Comparison of ENCODE assay signal across 8 cellular contexts in genomic region chr1:212665241-212666115, GRCh38. TPM values are rescaled to one million over a fixed set of nuclear protein-coding genes. Genes with fewer than 3 reads are reported as not detected.
DNase-seq lines count a peak whose midpoint lies in the region; ATAC-seq and TF ChIP-seq lines count a peak whose summit lies in the region.

No MANE protein-coding gene starts in this region.

- TF ChIP-seq CTCF in AG09319 (IDR thresholded peaks at IDR 0.05; ENCODE audit: low read depth, low read length), result peak; percentile 90
- peak; percentile 95 for TF ChIP-seq CTCF in activated CD8-positive, alpha-beta T cell treated with anti-CD3 and anti-CD28 coated beads for 36 hours (IDR thresholded peaks at IDR 0.05)

- peak overlapping the region; percentile 87 for H2BK15ac ChIP-seq in mesenchymal stem cell (ENCODE audit: low read depth, poor library complexity, severe bottlenecking)

- H2AK5ac ChIP-seq in mesenchymal stem cell (ENCODE audit: low read length, severe bottlenecking), result no peak overlapping the region

- peak overlapping the region; percentile 59 for H3K4me3 Mint-ChIP-seq in activated CD8-positive, alpha-beta T cell treated with anti-CD3 and anti-CD28 coated beads for 36 hours

- no peaks in the 10 kb centered on the region for H3K36me3 Mint-ChIP-seq in activated CD8-positive, alpha-beta T cell treated with anti-CD3 and anti-CD28 coated beads for 36 hours (ENCODE audit: low read depth)

- no peaks in the 10 kb centered on the region for H3K9me3 Mint-ChIP-seq in activated CD8-positive, alpha-beta T cell treated with anti-CD3 and anti-CD28 coated beads for 36 hours

- H2BK12ac ChIP-seq in mesenchymal stem cell (ENCODE audit: low read length in 2 of 2), result peak overlapping the region; percentile 50 to 78

- H2BK5ac ChIP-seq in mesenchymal stem cell (ENCODE audit: low read depth, low read length, poor library complexity, severe bottlenecking), result no peak overlapping the region

- intact Hi-C loops in activated CD8-positive, alpha-beta T cell treated with anti-CD3 and anti-CD28 coated beads for 36 hours (cut with micrococcal nuclease), result loop anchor here (2.0 kb wide), 1 partner anchor 117 kb away; no protein-coding TSS in a partner anchor

- no peak overlapping the region for H3K4ac ChIP-seq in mesenchymal stem cell (ENCODE audit: low read depth in 1 of 2, low read length in 2 of 2)

- H3K27ac ChIP-seq in mesenchymal stem cell (ENCODE audit: low read length, poor library complexity, severe bottlenecking), result no peak overlapping the region

- ATAC-seq in GM19023 (IDR thresholded peaks at IDR 0.05; ENCODE audit: unreplicated experiment) (peak; percentile 96), HG03354 (IDR thresholded peaks at IDR 0.05; ENCODE audit: poor library complexity, severe bottlenecking, unreplicated experiment) (peak; percentile 92)
- peak; percentile 93 for ATAC-seq in activated CD8-positive, alpha-beta T cell treated with anti-CD3 and anti-CD28 coated beads for 36 hours

- POLR2A ChIA-PET in activated CD8-positive, alpha-beta T cell treated with anti-CD3 and anti-CD28 coated beads for 36 hours (lab: Charles Lee), result interaction anchor here (0.6 to 1.3 kb wide), 7 partner anchors 9 to 126 kb away, joined by 3 to 7 read pairs (median 3); partner anchors contain the start of genes NSL1 and TATDN3

- H2BK120ac ChIP-seq in mesenchymal stem cell (ENCODE audit: low read depth, low read length), result peak overlapping the region; percentile 91

- peak overlapping the region; percentile 92 for H3K9ac ChIP-seq in mesenchymal stem cell (ENCODE audit: low read length)

- peak overlapping the region; percentile 45 for H4K8ac ChIP-seq in mesenchymal stem cell (ENCODE audit: low read length)

- H4K91ac ChIP-seq in mesenchymal stem cell (ENCODE audit: low read length), result no peak overlapping the region

- peak overlapping the region; percentile 77 to 81 for H3K4me3 ChIP-seq in mesenchymal stem cell (ENCODE audit: insufficient read depth in 1 of 2, low read depth in 1 of 2, low read length in 2 of 2)

- H3K27ac Mint-ChIP-seq in activated CD8-positive, alpha-beta T cell treated with anti-CD3 and anti-CD28 coated beads for 36 hours, result peak overlapping the region; percentile 63

- CTCF ChIA-PET in activated CD8-positive, alpha-beta T cell treated with anti-CD3 and anti-CD28 coated beads for 36 hours (lab: Charles Lee), result interaction anchor here (0.5 to 5.5 kb wide), 80 partner anchors 9 to 534 kb away, joined by 3 to 118 read pairs (median 5); partner anchors contain the start of genes ATF3, FLVCR1, NSL1 and TATDN3

- peak; percentile 51 for DNase-seq in AG09319 (ENCODE audit: extremely low read depth, low read depth)
- DNase-seq in NCI-H526 treated with DMSO at 0.1 percent for 48 hours (lab: John Stamatoyannopoulos, UW), result peak; percentile 29
- DNase-seq in activated CD8-positive, alpha-beta T cell treated with anti-CD3 and anti-CD28 coated beads for 36 hours, result peak; percentile 84
- peak; percentile 69 for DNase-seq in effector CD4-positive, alpha-beta T cell
- peak; percentile 91 for DNase-seq in mesenchymal stem cell
- DNase-seq in stimulated activated CD8-positive, alpha-beta memory T cell treated with anti-CD3 and anti-CD28 coated beads, Interleukin-12 subunit alpha, Interleukin-12 subunit beta, amount 100 ng/mL, for 1 hour (ENCODE audit: low read depth), result peak; percentile 62

- no peaks in the 10 kb centered on the region for H3K36me3 ChIP-seq in mesenchymal stem cell (ENCODE audit: control insufficient read depth in 1 of 2, insufficient read depth in 2 of 2, low read depth in 1 of 2, low read length in 2 of 2)

- no peaks in the 10 kb centered on the region for H3K27me3 ChIP-seq in mesenchymal stem cell (ENCODE audit: control insufficient read depth in 1 of 2, insufficient read depth in 1 of 2, low read length in 2 of 2)

- peak overlapping the region; percentile 93 for H3K4me2 ChIP-seq in mesenchymal stem cell (ENCODE audit: low read length, poor library complexity, severe bottlenecking)

- peak overlapping the region in 1 of 2 experiments; percentile 6 for H3K14ac ChIP-seq in mesenchymal stem cell (ENCODE audit: low read length in 2 of 2)

- H3K27me3 Mint-ChIP-seq in activated CD8-positive, alpha-beta T cell treated with anti-CD3 and anti-CD28 coated beads for 36 hours, result peaks cover 8% of the 10 kb centered on the region

- H3K4me1 ChIP-seq in mesenchymal stem cell (ENCODE audit: control insufficient read depth, insufficient read depth, low read depth, low read length), result peaks cover 11% of the 10 kb centered on the region

- peak overlapping the region; percentile 78 for H2AFZ ChIP-seq in mesenchymal stem cell (ENCODE audit: low read depth, low read length)

- H3K18ac ChIP-seq in mesenchymal stem cell (ENCODE audit: low read depth in 1 of 2, low read length in 2 of 2), result peak overlapping the region; percentile 40 to 85

- H3K4me1 Mint-ChIP-seq in activated CD8-positive, alpha-beta T cell treated with anti-CD3 and anti-CD28 coated beads for 36 hours (ENCODE audit: low read depth), result peaks cover 16% of the 10 kb centered on the region

- no peaks in the 10 kb centered on the region for H3K79me1 ChIP-seq in mesenchymal stem cell (replicated peaks; ENCODE audit: low read length, poor library complexity, severe bottlenecking)

- 1% methylated on average over 29 of the region's 37 CpGs for WGBS in mesenchymal stem cell

- H3K23ac ChIP-seq in mesenchymal stem cell (ENCODE audit: low read length in 2 of 2), result no peak overlapping the region

- no peaks in the 10 kb centered on the region for H3K9me3 ChIP-seq in mesenchymal stem cell (ENCODE audit: control insufficient read depth, low read length)

RNA-seq across cellular contexts. Expression of gene BATF3, which starts 34.2 kb away (rescaled TPM):
- 10 to 100 TPM; 52.6 to 61.3 TPM for total RNA-seq in activated CD8-positive, alpha-beta T cell treated with anti-CD3 and anti-CD28 coated beads for 36 hours
- 7.8 TPM for polyA plus RNA-seq in mesenchymal stem cell (2013, experiment 1 of 2)
- 8.1 TPM for polyA plus RNA-seq in mesenchymal stem cell (2013, experiment 2 of 2)

RNA-seq across cellular contexts. Expression of gene ATF3, which starts 56.9 kb away (rescaled TPM):
- total RNA-seq in activated CD8-positive, alpha-beta T cell treated with anti-CD3 and anti-CD28 coated beads for 36 hours, result 10 to 100 TPM; 35.4 to 41.3 TPM
- polyA plus RNA-seq in mesenchymal stem cell (2013, experiment 1 of 2), result 11.5 TPM
- 9.7 TPM for polyA plus RNA-seq in mesenchymal stem cell (2013, experiment 2 of 2)

Comparison
In these comparisons a context has a peak if more than half of its experiments do, and no peak if none do; other contexts are left out.
1. DNase-seq: peak in every context shown above with its lines; median percentile 91 in mesenchymal stem cell; 84 in activated CD8-positive, alpha-beta T cell treated with anti-CD3 and anti-CD28 coated beads for 36 hours; 69 in effector CD4-positive, alpha-beta T cell; 62 in stimulated activated CD8-positive, alpha-beta memory T cell treated with anti-CD3 and anti-CD28 coated beads, Interleukin-12 subunit alpha, Interleukin-12 subunit beta, amount 100 ng/mL, for 1 hour; 51 in AG09319; 29 in NCI-H526 treated with DMSO at 0.1 percent for 48 hours.